In genomic region chr3:48687220-48687678, GRCh38 we compare ENCODE assay signal across 21 cellular contexts. TPM values are rescaled to one million over a fixed set of nuclear protein-coding genes. Genes with fewer than 3 reads are reported as not detected.
A peak's percentile ranks its signal among the peaks of the same experiment; 100 is the strongest.
DNase-seq lines count a peak whose midpoint lies in the region; ATAC-seq, FAIRE-seq and TF ChIP-seq lines count a peak whose summit lies in the region.
"Had no signal": no experiment of that assay in that cellular context is flagged by ENCODE, and none has a peak within 500 bp of the region (broad histone marks: within the 10 kb centered on the region; RNA-seq: fewer than 3 reads in every experiment).

No MANE protein-coding gene starts in this region.

- no peak for TF ChIP-seq POLR2A in heart left ventricle (IDR thresholded peaks at IDR 0.05)

- H3K4me1 ChIP-seq in left ventricle myocardium inferior (peaks cover 64% of the 10 kb centered on the region), heart left ventricle (peaks cover 8 to 45% (median 34%) of the 10 kb centered on the region in 12 donors)

- H3K27me3 Mint-ChIP-seq in WTC11 (ENCODE audit: low read depth) = no peaks in the 10 kb centered on the region
- no peaks in the 10 kb centered on the region for H3K27me3 Mint-ChIP-seq in nephron (ENCODE audit: low read depth)
- H3K27me3 Mint-ChIP-seq: activated T-helper 17 cell treated with anti-CD3 and anti-CD28 coated beads, Interleukin-2, amount 50 U/mL, for 72 hours had no signal

- no peaks in the 10 kb centered on the region for H3K27me3 ChIP-seq in left ventricle myocardium inferior (ENCODE audit: low read depth)
- H3K27me3 ChIP-seq in heart left ventricle = no peaks in the 10 kb centered on the region
- H3K27me3 ChIP-seq: spleen, tibial nerve had no signal

- H3K27ac ChIP-seq in left ventricle myocardium inferior (replicated peaks) (peak overlapping the region; percentile 94), heart left ventricle (peak overlapping the region in 3 of 12 donors; percentile 27 to 90 (median 87))

- intact Hi-C loops in left ventricle myocardium inferior (cut with micrococcal nuclease) = no loop called here
- intact Hi-C loops in heart left ventricle (cut with DNase I) = loop anchor here in 5 of 10 donors (2.0 to 10.0 kb wide), 5 partner anchors 50 to 240 kb away; partner anchors contain the start of genes ATRIP (in 1 of the 5) and PRKAR2A (in 1 of the 5)

- CTCF ChIA-PET in WTC11 (lab: Charles Lee) = interaction anchor here (1.5 to 2.2 kb wide), 7 partner anchors 9 to 302 kb away, joined by 3 to 27 read pairs (median 14); partner anchors contain the start of genes CELSR3, IP6K2 and SLC26A6

- peaks cover 16% of the 10 kb centered on the region for H3K4me1 Mint-ChIP-seq in WTC11
- H3K4me1 Mint-ChIP-seq in nephron = peaks cover 39% of the 10 kb centered on the region

- DNase-seq in left ventricle myocardium inferior (no peak), heart left ventricle (no peak), WTC11 (ENCODE audit: low spot score) (no peak), NCI-H2171 (lab: John Stamatoyannopoulos, UW) (no peak), midbrain (lab: John Stamatoyannopoulos, UW) (no peak), urothelium cell line (ENCODE audit: low spot score) (no peak)
- DNase-seq in effector CD4-positive, alpha-beta T cell = no peak
- DNase-seq: activated CD4-positive, CD25-positive, alpha-beta regulatory T cell; central memory CD4-positive, alpha-beta T cell; COR-L47; effector CD8-positive, alpha-beta T cell; natural killer cell; NCI-H1092 treated with DMSO at 0.1 percent for 48 hours; NCI-H2107; NCI-H526; SIG-M5; spleen had no signal

- POLR2A ChIA-PET in WTC11 (lab: Charles Lee) = no interaction called here

- H3K36me3 Mint-ChIP-seq in WTC11 (peaks cover 45% of the 10 kb centered on the region), nephron (ENCODE audit: low read depth) (peaks cover 31% of the 10 kb centered on the region)

- H3K36me3 ChIP-seq in left ventricle myocardium inferior (peaks cover 55% of the 10 kb centered on the region), heart left ventricle (peaks cover 5 to 59% (median 53%) of the 10 kb centered on the region in 9 donors)

- no peak overlapping the region for H3K4me3 ChIP-seq in left ventricle myocardium inferior
- peak overlapping the region in 1 of 12 donors; percentile 7 for H3K4me3 ChIP-seq in heart left ventricle
- H3K4me3 ChIP-seq: tibial nerve had no signal

- H3K9me3 Mint-ChIP-seq in WTC11 (no peaks in the 10 kb centered on the region), nephron (no peaks in the 10 kb centered on the region)
- H3K9me3 Mint-ChIP-seq: activated T-helper 17 cell treated with anti-CD3 and anti-CD28 coated beads, Interleukin-2, amount 50 U/mL, for 72 hours; natural killer cell had no signal

- TF ChIP-seq CTCF in left ventricle myocardium inferior (IDR thresholded peaks at IDR 0.05; ENCODE audit: borderline replicate concordance) (no peak), heart left ventricle (IDR thresholded peaks at IDR 0.05) (no peak), WTC11 (IDR thresholded peaks at IDR 0.05) (no peak), nephron (IDR thresholded peaks at IDR 0.05; ENCODE audit: unreplicated experiment in 3 of 3) (no peak)

- H3K4me3 Mint-ChIP-seq in WTC11 = no peak overlapping the region; the same call in 1 of the 2 replicates
- H3K4me3 Mint-ChIP-seq in nephron = peak overlapping the region in 2 of 3 experiments; percentile 58 to 91

- 41 to 60% (median 56%) methylated on average over 3 of the region's 3 CpGs for WGBS in heart left ventricle, 4 donors

- FAIRE-seq in urothelium cell line (lab: Jason Lieb, UNC) = no peak
- FAIRE-seq: H54 had no signal

- H3K27ac Mint-ChIP-seq in WTC11 (0 out of 2 replicates have a peak overlapping the region, but pooled peaks have one; percentile 49), nephron (no peak overlapping the region)

- H3K9me3 ChIP-seq in left ventricle myocardium inferior (replicated peaks) = no peaks in the 10 kb centered on the region
- no peaks in the 10 kb centered on the region for H3K9me3 ChIP-seq in heart left ventricle
- H3K9me3 ChIP-seq: spleen, tibial nerve had no signal

- no peak for ATAC-seq in heart left ventricle
- ATAC-seq in WTC11 = no peak
- ATAC-seq: activated T-helper 17 cell treated with anti-CD3 and anti-CD28 coated beads, Interleukin-2, amount 50 U/mL, for 72 hours; natural killer cell had no signal

TF ChIP-seq in WTC11, 78 proteins besides CTCF, POLR2A, EP300 and RAD21 (continues in another document):
- TF ChIP-seq MAX (CRISPR knock-in tag; IDR thresholded peaks at IDR 0.05) (no peak), ELF4 (CRISPR knock-in tag; IDR thresholded peaks at IDR 0.05; ENCODE audit: low read depth) (no peak), FOXK1 (CRISPR knock-in tag; IDR thresholded peaks at IDR 0.05) (no peak), ETV6 (CRISPR knock-in tag; IDR thresholded peaks at IDR 0.05) (no peak), ATF2 (CRISPR knock-in tag; IDR thresholded peaks at IDR 0.05; ENCODE audit: borderline replicate concordance, low read depth) (no peak), KAT7 (CRISPR knock-in tag; IDR thresholded peaks at IDR 0.05; ENCODE audit: borderline replicate concordance) (no peak), SMAD3 (CRISPR knock-in tag; IDR thresholded peaks at IDR 0.05; ENCODE audit: borderline replicate concordance) (no peak), ZSCAN18 (CRISPR knock-in tag; IDR thresholded peaks at IDR 0.05) (no peak), TCF7 (CRISPR knock-in tag; IDR thresholded peaks at IDR 0.05; ENCODE audit: low read depth) (no peak), CBFB (CRISPR knock-in tag; IDR thresholded peaks at IDR 0.05; ENCODE audit: low read depth) (no peak), ESRRA (CRISPR knock-in tag; IDR thresholded peaks at IDR 0.05; ENCODE audit: borderline replicate concordance) (no peak), ZNF425 (CRISPR knock-in tag; conservative IDR thresholded peaks at IDR 0.05) (no peak)

RNA-seq across cellular contexts. Expression of gene NCKIPSD, which starts 1.5 kb away (rescaled TPM):
- total RNA-seq in left ventricle myocardium inferior (17.0 TPM), heart left ventricle (10 to 100 TPM in 7 of 9 donors, 1 to 10 TPM in 2; 9.8 to 47.6 (median 14.7) TPM), WTC11 (2021) (40.1 to 50.1 TPM (median 47.1 TPM) in 3 replicates)
- 10 to 100 TPM; 11.5 to 16.9 TPM for polyA plus RNA-seq in heart left ventricle

RNA-seq across cellular contexts. Expression of gene CELSR3, which starts 24.6 kb away (rescaled TPM):
- total RNA-seq in left ventricle myocardium inferior (0.14 TPM), heart left ventricle (under 1 TPM; 0.10 to 0.36 (median 0.19) TPM), WTC11 (2021) (27.9 to 35.7 TPM (median 32.7 TPM) in 3 replicates)
- under 1 TPM; 0.18 to 0.23 TPM for polyA plus RNA-seq in heart left ventricle

RNA-seq across cellular contexts. Expression of gene IP6K2, which starts 29.8 kb away (rescaled TPM):
- 23.5 TPM for total RNA-seq in left ventricle myocardium inferior
- total RNA-seq in heart left ventricle = 10 to 100 TPM; 14.1 to 35.5 (median 25.6) TPM
- 10 to 100 TPM; 33.4 to 42.7 TPM for polyA plus RNA-seq in heart left ventricle
- 113 to 123 TPM (median 114 TPM) in 3 replicates for total RNA-seq in WTC11 (2021)

RNA-seq across cellular contexts. Expression of gene SLC26A6, which starts 52.0 kb away (rescaled TPM):
- 12.9 TPM for total RNA-seq in left ventricle myocardium inferior
- 10 to 100 TPM in 3 of 9 donors, 1 to 10 TPM in 6; 6.7 to 14.6 (median 9.2) TPM for total RNA-seq in heart left ventricle
- polyA plus RNA-seq in heart left ventricle = 10 to 100 TPM; 10.0 to 12.9 TPM
- 57.2 to 58.9 TPM (median 57.8 TPM) in 3 replicates for total RNA-seq in WTC11 (2021)

Comparison
In these comparisons a context has a peak if more than half of its experiments do, and no peak if none do; other contexts are left out.
1. RNA of gene CELSR3, which starts 24.6 kb away (total RNA-seq): 27.9 to 35.7 TPM in WTC11; 0.10 to 0.36 TPM in heart left ventricle and 0.14 TPM in left ventricle myocardium inferior (single experiment); every median in the first group is over 10 times any median in the second.